ENCODE assay signal across 8 cellular contexts in genomic region chr19:46115396-46116109, GRCh38. TPM values are rescaled to one million over a fixed set of nuclear protein-coding genes. Genes with fewer than 3 reads are reported as not detected.
DNase-seq lines count a peak whose midpoint lies in the region; ATAC-seq, FAIRE-seq and TF ChIP-seq lines count a peak whose summit lies in the region.

No MANE protein-coding gene starts in this region.

- TF ChIP-seq CTCF in bronchial epithelial cell (IDR thresholded peaks at IDR 0.05; ENCODE audit: insufficient read depth, low read length, severe bottlenecking), result no peak

- peak; percentile 8 for DNase-seq in DMS 273 (lab: John Stamatoyannopoulos, UW; ENCODE audit: unreplicated experiment)
- no peak for DNase-seq in DMS 273 treated with DMSO at 0.1 percent for 48 hours (lab: John Stamatoyannopoulos, UW)
- DNase-seq in NCI-H2196 treated with DMSO at 0.1 percent for 48 hours (lab: John Stamatoyannopoulos, UW; ENCODE audit: unreplicated experiment), result peak; percentile 13
- DNase-seq in bronchial epithelial cell (ENCODE audit: low read depth), result peak; percentile 93
- DNase-seq in stimulated activated CD4-positive, alpha-beta T cell treated with anti-CD3 and anti-CD28 coated beads, Interleukin-2, amount 100 ng/mL, for 24 hours, result peak; percentile 60 to 65
- DNase-seq in pons (ENCODE audit: low spot score), result no peak

- no peaks in the 10 kb centered on the region for H3K36me3 ChIP-seq in bronchial epithelial cell (ENCODE audit: control insufficient read depth, insufficient read depth, low read length)

- ATAC-seq in GM21390 (IDR thresholded peaks at IDR 0.05; ENCODE audit: unreplicated experiment), result no peak
- no peak for ATAC-seq in GM21367 (IDR thresholded peaks at IDR 0.05; ENCODE audit: unreplicated experiment)

- no peak overlapping the region for H3K4me3 ChIP-seq in bronchial epithelial cell (ENCODE audit: low read depth, low read length)

- peak; percentile 55 for FAIRE-seq in bronchial epithelial cell (lab: Jason Lieb, UNC)

- H3K27me3 ChIP-seq in bronchial epithelial cell (ENCODE audit: control insufficient read depth, insufficient read depth, low read length), result peaks cover 2% of the 10 kb centered on the region

RNA-seq across cellular contexts. Expression of gene IGFL3, which starts 8.9 kb away (rescaled TPM):
- total RNA-seq in bronchial epithelial cell, result not detected in 2 replicates

RNA-seq across cellular contexts. Expression of gene IGFL2, which starts 32.5 kb away (rescaled TPM):
- 2.4 TPM in 1 of 2 replicates, not detected in the other for total RNA-seq in bronchial epithelial cell

Comparison
In these comparisons a context has a peak if more than half of its experiments do, and no peak if none do; other contexts are left out.
1. DNase-seq: peak in DMS 273 (single experiment), NCI-H2196 treated with DMSO at 0.1 percent for 48 hours (single experiment), bronchial epithelial cell (single experiment) and stimulated activated CD4-positive, alpha-beta T cell treated with anti-CD3 and anti-CD28 coated beads, Interleukin-2, amount 100 ng/mL, for 24 hours (2 of 2); none in DMS 273 treated with DMSO at 0.1 percent for 48 hours (single experiment) and pons (single experiment).